Comparison of ENCODE assay signal across 16 cellular contexts in the genomic region with DNA sequence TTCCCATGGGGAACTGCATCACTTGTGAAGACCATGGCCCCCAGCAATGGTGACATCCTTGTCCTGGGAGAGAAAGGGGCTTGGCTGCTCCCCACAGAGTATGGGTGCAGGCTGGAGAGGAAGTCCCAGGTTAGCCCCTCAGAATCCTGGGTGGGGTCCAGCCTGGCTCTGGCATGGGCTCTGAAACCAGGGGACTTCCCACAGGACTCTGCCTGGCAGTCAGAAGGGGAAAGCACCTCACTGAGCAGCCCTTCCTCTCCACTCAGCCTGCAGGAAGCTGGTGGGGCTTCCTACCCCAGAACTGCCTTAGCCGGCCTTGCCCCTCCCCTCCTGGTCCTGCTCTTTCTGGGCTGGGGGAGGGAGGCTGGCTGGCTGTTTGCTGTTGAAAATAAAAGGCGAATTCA. TPM values are rescaled to one million over a fixed set of nuclear protein-coding genes. Genes with fewer than 3 reads are reported as not detected.
DNase-seq lines count a peak whose midpoint lies in the region; ATAC-seq and TF ChIP-seq lines count a peak whose summit lies in the region.
"Had no signal": no experiment of that assay in that cellular context is flagged by ENCODE, and none has a peak within 500 bp of the region (broad histone marks: within the 10 kb centered on the region; RNA-seq: fewer than 3 reads in every experiment).

No MANE protein-coding gene starts in this region.

- H3K9me3 ChIP-seq in heart right ventricle (no peaks in the 10 kb centered on the region), body of pancreas (no peaks in the 10 kb centered on the region), upper lobe of left lung (no peaks in the 10 kb centered on the region)
- H3K9me3 ChIP-seq: suprapubic skin had no signal

- TF ChIP-seq EP300 in upper lobe of left lung (IDR thresholded peaks at IDR 0.05), result no peak

- intact Hi-C loops in heart right ventricle (cut with DNase I), result loop anchor here in 4 of 10 donors (10.0 kb wide), 2 partner anchors 197 to 367 kb away; a partner anchor contains a TSS
- intact Hi-C loops in Right ventricle myocardium superior (cut with DNase I), result loop anchor here (10.0 kb wide), 1 partner anchor 157 kb away; no protein-coding TSS in a partner anchor
- intact Hi-C loops in body of pancreas (cut with DNase I), result no loop called here

- ATAC-seq in heart right ventricle (peak in 6 of 8 donors; percentile 6 to 68 (median 44)), Right ventricle myocardium superior (ENCODE audit: poor library complexity) (no peak), HG03108 (IDR thresholded peaks at IDR 0.05; ENCODE audit: unreplicated experiment) (peak; percentile 57), body of pancreas (no peak), upper lobe of left lung (ENCODE audit: low FRiP score in 2 of 2) (no peak), HG03135 (IDR thresholded peaks at IDR 0.05; ENCODE audit: unreplicated experiment) (no peak), HG02870 (IDR thresholded peaks at IDR 0.05; ENCODE audit: unreplicated experiment) (no peak)

- DNase-seq in heart right ventricle (no peak), Right ventricle myocardium superior (no peak), body of pancreas (peak in 2 of 4 donors; percentile 16 to 45), upper lobe of left lung (no peak), cerebellar nuclear complex (lab: John Stamatoyannopoulos, UW) (no peak)
- DNase-seq: activated gamma-delta T cell treated with Interleukin-2 at 50 U/mL for 16 hours; AML-193; effector memory CD4-positive, alpha-beta T cell; H9; nucleus accumbens; SW 1271 had no signal

- TF ChIP-seq POLR2A in body of pancreas (IDR thresholded peaks at IDR 0.05) (no peak), upper lobe of left lung (IDR thresholded peaks at IDR 0.05) (no peak)

- H3K4me3 ChIP-seq in heart right ventricle (no peak overlapping the region), body of pancreas (no peak overlapping the region), upper lobe of left lung (no peak overlapping the region)
- H3K4me3 ChIP-seq: suprapubic skin had no signal

- H3K36me3 ChIP-seq in heart right ventricle (no peaks in the 10 kb centered on the region), body of pancreas (replicated peaks in 1 of 2; ENCODE audit: insufficient read depth in 1 of 2, low read depth in 2 of 2) (peaks cover 0 to 2% of the 10 kb centered on the region in 2 donors), upper lobe of left lung (no peaks in the 10 kb centered on the region)
- H3K36me3 ChIP-seq: suprapubic skin had no signal

- TF ChIP-seq CTCF in heart right ventricle (IDR thresholded peaks at IDR 0.05) (no peak), body of pancreas (IDR thresholded peaks at IDR 0.05) (no peak), upper lobe of left lung (IDR thresholded peaks at IDR 0.05) (no peak)

- peaks cover 0 to 22% (median 12%) of the 10 kb centered on the region in 7 donors for H3K27me3 ChIP-seq in heart right ventricle
- H3K27me3 ChIP-seq in body of pancreas, result no peaks in the 10 kb centered on the region
- no peaks in the 10 kb centered on the region for H3K27me3 ChIP-seq in upper lobe of left lung

- peaks cover 0 to 35% (median 17%) of the 10 kb centered on the region in 9 donors for H3K4me1 ChIP-seq in heart right ventricle
- H3K4me1 ChIP-seq in body of pancreas, result peaks cover 55% of the 10 kb centered on the region
- H3K4me1 ChIP-seq in upper lobe of left lung, result peaks cover 28 to 43% (median 35%) of the 10 kb centered on the region in 4 donors

- H3K27ac ChIP-seq in heart right ventricle, result peak overlapping the region in 3 of 10 donors; percentile 5 to 41 (median 39)
- peak overlapping the region; percentile 1 to 80 (median 66) for H3K27ac ChIP-seq in body of pancreas
- peak overlapping the region; percentile 20 to 60 (median 38) for H3K27ac ChIP-seq in upper lobe of left lung
- H3K27ac ChIP-seq: suprapubic skin had no signal

- WGBS in heart right ventricle, 2 donors, result 57 to 66% methylated on average over 2 of the region's 2 CpGs
- 50 to 51% methylated on average over 1 to 2 of the region's 2 CpGs for WGBS in body of pancreas, 2 donors
- WGBS in upper lobe of left lung, 2 donors, result 7 to 22% methylated on average over 2 of the region's 2 CpGs

RNA-seq across cellular contexts. Expression of a gene that starts 3.7 kb away (rescaled TPM):
- under 1 TPM in 2 of 10 donors, not detected in 8; 0.37 to 0.67 TPM for total RNA-seq in heart right ventricle
- polyA plus RNA-seq in heart right ventricle, result under 1 TPM; 0.06 to 0.22 TPM
- not detected for total RNA-seq in Right ventricle myocardium superior
- total RNA-seq in body of pancreas, result 10 to 100 TPM; 40.7 to 71.2 TPM
- 1 to 10 TPM in 2 of 6 donors, under 1 TPM in 1, not detected in 3; 0.61 to 2.6 (median 1.1) TPM for total RNA-seq in upper lobe of left lung
- total RNA-seq: H9, NCI-H460 had no signal

RNA-seq across cellular contexts. Expression of a gene that starts 35.1 kb away (rescaled TPM):
- total RNA-seq in heart right ventricle, result 100 to 1,000 TPM in 1 of 10 donors, 10 to 100 TPM in 9; 12.0 to 121 (median 43.5) TPM
- polyA plus RNA-seq in heart right ventricle, result 10 to 100 TPM; 35.0 to 42.9 TPM
- total RNA-seq in Right ventricle myocardium superior, result 9.4 TPM
- 1 to 10 TPM; 8.9 to 9.6 TPM for total RNA-seq in body of pancreas
- total RNA-seq in upper lobe of left lung, result 10 to 100 TPM; 18.6 to 57.2 (median 39.7) TPM

Comparison
In these comparisons a context has a peak if more than half of its experiments do, and no peak if none do; other contexts are left out.
1. ATAC-seq: peak in heart right ventricle (6 of 8) and HG03108 (single experiment); none in Right ventricle myocardium superior (single experiment), body of pancreas (single experiment), upper lobe of left lung (0 of 2), HG03135 (single experiment) and HG02870 (single experiment).
2. RNA of a gene that starts 3.7 kb away (total RNA-seq): 40.7 to 71.2 TPM in body of pancreas; 0.61 to 2.6 TPM in upper lobe of left lung, not detected in Right ventricle myocardium superior (single experiment) and 0.37 to 0.67 TPM in heart right ventricle; every median in the first group is over 10 times any median in the second.